In genomic region chr12:73330584-73331351, GRCh38 we compare ENCODE assay signal across 1 cellular context.
TF ChIP-seq lines count a peak whose summit lies in the region.

No MANE protein-coding gene starts in this region.

TF ChIP-seq in K562, 482 proteins besides CTCF, POLR2A, EP300 and RAD21 (continued from another document):
- TF ChIP-seq, protein P1, sequence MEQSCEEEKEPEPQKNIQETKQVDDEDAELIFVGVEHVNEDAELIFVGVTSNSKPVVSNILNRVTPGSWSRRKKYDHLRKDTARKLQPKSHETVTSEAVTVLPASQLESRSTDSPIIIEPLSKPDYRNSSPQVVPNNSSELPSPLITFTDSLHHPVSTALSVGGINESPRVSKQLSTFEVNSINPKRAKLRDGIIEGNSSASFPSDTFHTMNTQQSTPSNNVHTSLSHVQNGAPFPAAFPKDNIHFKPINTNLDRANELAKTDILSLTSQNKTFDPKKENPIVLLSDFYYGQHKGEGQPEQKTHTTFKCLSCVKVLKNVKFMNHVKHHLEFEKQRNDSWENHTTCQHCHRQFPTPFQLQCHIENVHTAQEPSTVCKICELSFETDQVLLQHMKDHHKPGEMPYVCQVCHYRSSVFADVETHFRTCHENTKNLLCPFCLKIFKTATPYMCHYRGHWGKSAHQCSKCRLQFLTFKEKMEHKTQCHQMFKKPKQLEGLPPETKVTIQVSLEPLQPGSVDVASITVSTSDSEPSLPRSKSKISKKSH (CRISPR knock-in tag; IDR thresholded peaks at IDR 0.05): no peak
- TF ChIP-seq TCF7L2 (IDR thresholded peaks at IDR 0.05; ENCODE audit: low read depth, low read length): no peak
- TF ChIP-seq STAT5A (IDR thresholded peaks at IDR 0.05; ENCODE audit: borderline replicate concordance, low read length): no peak
- no peak for TF ChIP-seq TFAM (CRISPR knock-in tag; conservative IDR thresholded peaks at IDR 0.05)
- TF ChIP-seq KAT8 (IDR thresholded peaks at IDR 0.05; ENCODE audit: low read depth): no peak
- no peak for TF ChIP-seq ARHGAP35 (IDR thresholded peaks at IDR 0.05; ENCODE audit: partially characterized antibody)
- TF ChIP-seq DPF2 (IDR thresholded peaks at IDR 0.05): no peak
- TF ChIP-seq ZC3H11A (IDR thresholded peaks at IDR 0.05; ENCODE audit: low read depth, low read length): no peak
- TF ChIP-seq AFF4 (CRISPR knock-in tag; IDR thresholded peaks at IDR 0.05): no peak
- peak; percentile 33; the same call in 1 of the 2 replicates for TF ChIP-seq C11orf30 (IDR thresholded peaks at IDR 0.05; ENCODE audit: low read depth)
- TF ChIP-seq, protein P2, sequence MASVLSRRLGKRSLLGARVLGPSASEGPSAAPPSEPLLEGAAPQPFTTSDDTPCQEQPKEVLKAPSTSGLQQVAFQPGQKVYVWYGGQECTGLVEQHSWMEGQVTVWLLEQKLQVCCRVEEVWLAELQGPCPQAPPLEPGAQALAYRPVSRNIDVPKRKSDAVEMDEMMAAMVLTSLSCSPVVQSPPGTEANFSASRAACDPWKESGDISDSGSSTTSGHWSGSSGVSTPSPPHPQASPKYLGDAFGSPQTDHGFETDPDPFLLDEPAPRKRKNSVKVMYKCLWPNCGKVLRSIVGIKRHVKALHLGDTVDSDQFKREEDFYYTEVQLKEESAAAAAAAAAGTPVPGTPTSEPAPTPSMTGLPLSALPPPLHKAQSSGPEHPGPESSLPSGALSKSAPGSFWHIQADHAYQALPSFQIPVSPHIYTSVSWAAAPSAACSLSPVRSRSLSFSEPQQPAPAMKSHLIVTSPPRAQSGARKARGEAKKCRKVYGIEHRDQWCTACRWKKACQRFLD (CRISPR knock-in tag; IDR thresholded peaks at IDR 0.05): no peak
- no peak for TF ChIP-seq SNAPC5 (CRISPR knock-in tag; IDR thresholded peaks at IDR 0.05)
- TF ChIP-seq TEAD2 (tag; IDR thresholded peaks at IDR 0.05): no peak
- no peak for TF ChIP-seq ETV6 (IDR thresholded peaks at IDR 0.05; ENCODE audit: borderline replicate concordance in 1 of 2, low read depth in 2 of 2, low read length in 1 of 2)
- no peak for TF ChIP-seq ETV6 (CRISPR knock-in tag; IDR thresholded peaks at IDR 0.05; ENCODE audit: borderline replicate concordance)
- no peak for TF ChIP-seq FOS (IDR thresholded peaks at IDR 0.05; ENCODE audit: extremely low read depth, insufficient read length)
- peak; percentile 32; the same call in 1 of the 2 replicates for TF ChIP-seq MAFG (tag; conservative IDR thresholded peaks at IDR 0.05)
- no peak for TF ChIP-seq EZH2 (IDR thresholded peaks at IDR 0.05; ENCODE audit: borderline replicate concordance, low read depth, low read length)
- no peak for TF ChIP-seq ZBTB8A (IDR thresholded peaks at IDR 0.05; ENCODE audit: partially characterized antibody)
- no peak for TF ChIP-seq ZBTB34 (CRISPR knock-in tag; IDR thresholded peaks at IDR 0.05)
- TF ChIP-seq RBM15 (IDR thresholded peaks at IDR 0.05; ENCODE audit: insufficient read depth, low read length): no peak
- no peak for TF ChIP-seq CREB1 (IDR thresholded peaks at IDR 0.05)
- no peak for TF ChIP-seq CREB1 (CRISPR knock-in tag; IDR thresholded peaks at IDR 0.05)
- no peak for TF ChIP-seq HDAC2 (IDR thresholded peaks at IDR 0.05)
- no peak for TF ChIP-seq SETDB1 (IDR thresholded peaks at IDR 0.05; ENCODE audit: low read length)
- TF ChIP-seq RBM17 (IDR thresholded peaks at IDR 0.05; ENCODE audit: borderline replicate concordance, low read depth, low read length): no peak
- peak; percentile 76 for TF ChIP-seq MAFK (IDR thresholded peaks at IDR 0.05; ENCODE audit: low read length)
- TF ChIP-seq, protein P3, sequence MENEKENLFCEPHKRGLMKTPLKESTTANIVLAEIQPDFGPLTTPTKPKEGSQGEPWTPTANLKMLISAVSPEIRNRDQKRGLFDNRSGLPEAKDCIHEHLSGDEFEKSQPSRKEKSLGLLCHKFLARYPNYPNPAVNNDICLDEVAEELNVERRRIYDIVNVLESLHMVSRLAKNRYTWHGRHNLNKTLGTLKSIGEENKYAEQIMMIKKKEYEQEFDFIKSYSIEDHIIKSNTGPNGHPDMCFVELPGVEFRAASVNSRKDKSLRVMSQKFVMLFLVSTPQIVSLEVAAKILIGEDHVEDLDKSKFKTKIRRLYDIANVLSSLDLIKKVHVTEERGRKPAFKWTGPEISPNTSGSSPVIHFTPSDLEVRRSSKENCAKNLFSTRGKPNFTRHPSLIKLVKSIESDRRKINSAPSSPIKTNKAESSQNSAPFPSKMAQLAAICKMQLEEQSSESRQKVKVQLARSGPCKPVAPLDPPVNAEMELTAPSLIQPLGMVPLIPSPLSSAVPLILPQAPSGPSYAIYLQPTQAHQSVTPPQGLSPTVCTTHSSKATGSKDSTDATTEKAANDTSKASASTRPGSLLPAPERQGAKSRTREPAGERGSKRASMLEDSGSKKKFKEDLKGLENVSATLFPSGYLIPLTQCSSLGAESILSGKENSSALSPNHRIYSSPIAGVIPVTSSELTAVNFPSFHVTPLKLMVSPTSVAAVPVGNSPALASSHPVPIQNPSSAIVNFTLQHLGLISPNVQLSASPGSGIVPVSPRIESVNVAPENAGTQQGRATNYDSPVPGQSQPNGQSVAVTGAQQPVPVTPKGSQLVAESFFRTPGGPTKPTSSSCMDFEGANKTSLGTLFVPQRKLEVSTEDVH (IDR thresholded peaks at IDR 0.05; ENCODE audit: low read depth, partially characterized antibody): no peak
- TF ChIP-seq KLF6 (CRISPR knock-in tag; IDR thresholded peaks at IDR 0.05; ENCODE audit: borderline replicate concordance): no peak
- TF ChIP-seq ZFP30 (CRISPR knock-in tag; IDR thresholded peaks at IDR 0.05; ENCODE audit: borderline replicate concordance): no peak
- TF ChIP-seq NR2C2 (CRISPR knock-in tag; IDR thresholded peaks at IDR 0.05): no peak
- TF ChIP-seq NR2C2 (tag; IDR thresholded peaks at IDR 0.05): no peak
- TF ChIP-seq ATF1 (CRISPR knock-in tag; IDR thresholded peaks at IDR 0.05): no peak
- no peak for TF ChIP-seq ATF1 (tag; IDR thresholded peaks at IDR 0.05)
- TF ChIP-seq BMI1 (IDR thresholded peaks at IDR 0.05; ENCODE audit: low read length): no peak
- no peak for TF ChIP-seq SP1 (CRISPR knock-in tag; IDR thresholded peaks at IDR 0.05)
- TF ChIP-seq PHB2 (IDR thresholded peaks at IDR 0.05; ENCODE audit: low read depth): no peak
